In genomic region chr22:44108806-44109385, GRCh38 we compare ENCODE assay signal across 26 cellular contexts.
A peak's percentile ranks its signal among the peaks of the same experiment; 100 is the strongest.
DNase-seq lines count a peak whose midpoint lies in the region; ATAC-seq and TF ChIP-seq lines count a peak whose summit lies in the region.
"Had no signal": no experiment of that assay in that cellular context is flagged by ENCODE, and none has a peak within 500 bp of the region (broad histone marks: within the 10 kb centered on the region; RNA-seq: fewer than 3 reads in every experiment).

No MANE protein-coding gene starts in this region.

- no peaks in the 10 kb centered on the region for H3K79me1 ChIP-seq in H9 (ENCODE audit: insufficient read depth, low read depth, low read length, poor library complexity, severe bottlenecking)

- H4K20me1 ChIP-seq in H9 (ENCODE audit: control insufficient read depth, insufficient read depth, insufficient read length) (no peaks in the 10 kb centered on the region), neural progenitor cell (ENCODE audit: low read depth) (no peaks in the 10 kb centered on the region)

- H2BK15ac ChIP-seq in H9 (ENCODE audit: low read depth, low read length) = no peak overlapping the region

- ATAC-seq in HG03280 (IDR thresholded peaks at IDR 0.05; ENCODE audit: unreplicated experiment) (no peak), HG03521 (IDR thresholded peaks at IDR 0.05; ENCODE audit: unreplicated experiment) (no peak)
- ATAC-seq: natural killer cell had no signal

- H4K91ac ChIP-seq in H9 (ENCODE audit: insufficient read length, low read depth, low read length) = no peak overlapping the region

- H3K9me3 Mint-ChIP-seq in H9 = peaks cover 5 to 10% of the 10 kb centered on the region in 2 experiments
- H3K9me3 Mint-ChIP-seq in neural progenitor cell = peaks cover 3% of the 10 kb centered on the region
- H3K9me3 Mint-ChIP-seq in Calu3 (ENCODE audit: low read depth, unreplicated experiment) = no peaks in the 10 kb centered on the region
- H3K9me3 Mint-ChIP-seq: CD8-positive, alpha-beta memory T cell; central memory CD8-positive, alpha-beta T cell; natural killer cell had no signal

- DNase-seq in AG10803 (ENCODE audit: low read depth) (peak; percentile 30), H9 (no peak), foreskin fibroblast (peak; percentile 10 to 15), neural progenitor cell (ENCODE audit: low spot score) (no peak), Calu3 (no peak), C1 segment of cervical spinal cord (lab: John Stamatoyannopoulos, UW) (no peak)
- DNase-seq: activated CD4-positive, alpha-beta T cell treated with anti-CD3 and anti-CD28 coated beads, Interleukin-2, amount 50 U/mL, for 1 hour; activated CD8-positive, alpha-beta memory T cell treated with anti-CD3 and anti-CD28 coated beads, Interleukin-2, amount 50 U/mL, for 48 hours; activated gamma-delta T cell; amygdala; CD8-positive, alpha-beta memory T cell; DND-41; effector CD4-positive, alpha-beta T cell; esophagus squamous epithelium; head of caudate nucleus; Karpas-422; mammary epithelial cell; natural killer cell; NCI-H1092; NCI-H2029; stimulated activated CD4-positive, alpha-beta T cell treated with anti-CD3 and anti-CD28 coated beads, Interleukin-12 subunit alpha, Interleukin-12 subunit beta, amount 100 ng/mL, for 4 hours had no signal

- H3K23ac ChIP-seq in H9 (ENCODE audit: insufficient read length, low read depth, low read length) = no peak overlapping the region

- WGBS in H9 (ENCODE audit: extremely low coverage, insufficient read length, low lambda C conversion rate) = no CpG with 5 or more reads among the region's 14 CpGs

- no peak overlapping the region for H4K8ac ChIP-seq in H9 (replicated peaks; ENCODE audit: insufficient read length, low read depth, low read length)

- H3K36me3 Mint-ChIP-seq in H9 (ENCODE audit: insufficient read depth in 1 of 3, low read depth in 3 of 3) (peaks cover 9 to 17% (median 12%) of the 10 kb centered on the region in 3 experiments), neural progenitor cell (no peaks in the 10 kb centered on the region), Calu3 (ENCODE audit: insufficient read depth, unreplicated experiment) (no peaks in the 10 kb centered on the region)
- H3K36me3 Mint-ChIP-seq: natural killer cell had no signal

- no peak overlapping the region for H3T11ph ChIP-seq in H9 (ENCODE audit: low read length)

- H3K27me3 Mint-ChIP-seq in H9 (ENCODE audit: low read depth) (no peaks in the 10 kb centered on the region), neural progenitor cell (ENCODE audit: insufficient read depth, low read depth) (peaks cover 7% of the 10 kb centered on the region), Calu3 (ENCODE audit: unreplicated experiment) (no peaks in the 10 kb centered on the region)
- H3K27me3 Mint-ChIP-seq: CD8-positive, alpha-beta memory T cell; central memory CD8-positive, alpha-beta T cell; progenitor cell of endocrine pancreas had no signal

- no peaks in the 10 kb centered on the region for H3K23me2 ChIP-seq in H9 (ENCODE audit: insufficient read length, low read depth, low read length, poor library complexity, severe bottlenecking)

- H2AK5ac ChIP-seq in H9 (ENCODE audit: insufficient read length, low read length) = no peak overlapping the region

- TF ChIP-seq CTCF in AG10803 (conservative IDR thresholded peaks at IDR 0.05; ENCODE audit: low read length) (no peak), H9 (conservative IDR thresholded peaks at IDR 0.05) (no peak), foreskin fibroblast (IDR thresholded peaks at IDR 0.05; ENCODE audit: low read depth, low read length) (no peak), neural progenitor cell (IDR thresholded peaks at IDR 0.05) (no peak), Calu3 (IDR thresholded peaks at IDR 0.05; ENCODE audit: unreplicated experiment) (no peak)

- H2BK20ac ChIP-seq in H9 (ENCODE audit: low read depth, low read length, poor library complexity, severe bottlenecking) = no peak overlapping the region

- no peak overlapping the region for H3K4me3 Mint-ChIP-seq in H9
- H3K4me3 Mint-ChIP-seq in neural progenitor cell = no peak overlapping the region
- no peak overlapping the region for H3K4me3 Mint-ChIP-seq in Calu3 (ENCODE audit: low read depth, unreplicated experiment)
- H3K4me3 Mint-ChIP-seq: CD8-positive, alpha-beta memory T cell; central memory CD8-positive, alpha-beta T cell; natural killer cell had no signal

- H3K27me3 ChIP-seq in H9 (ENCODE audit: insufficient read depth, low read length) = no peaks in the 10 kb centered on the region
- H3K27me3 ChIP-seq in neural progenitor cell = no peaks in the 10 kb centered on the region
- H3K27me3 ChIP-seq: esophagus squamous epithelium, suprapubic skin had no signal

- H3K27ac Mint-ChIP-seq in H9 (peak overlapping the region in 2 of 3 experiments; percentile 74 to 92; a peak in 4 of 7 replicates), neural progenitor cell (peak overlapping the region; percentile 63), Calu3 (ENCODE audit: unreplicated experiment) (no peak overlapping the region)
- H3K27ac Mint-ChIP-seq: natural killer cell, progenitor cell of endocrine pancreas had no signal

- H3K4me3 ChIP-seq in AG10803 (ENCODE audit: low read length) (no peak overlapping the region), foreskin fibroblast (ENCODE audit: low read depth in 1 of 2, low read length in 2 of 2) (no peak overlapping the region), neural progenitor cell (no peak overlapping the region)
- H3K4me3 ChIP-seq: esophagus squamous epithelium, suprapubic skin had no signal

- peaks cover 7% of the 10 kb centered on the region for H3F3A ChIP-seq in neural progenitor cell (ENCODE audit: low read depth)

- H3K14ac ChIP-seq in H9 (ENCODE audit: insufficient read depth, low read length) = no peak overlapping the region

- no peak overlapping the region for H2BK5ac ChIP-seq in H9 (ENCODE audit: insufficient read length, low read length)

- intact Hi-C loops in Calu3 (cut with micrococcal nuclease; ENCODE audit: unreplicated experiment) = no loop called here

- BruUV-seq in Calu3 (replicated peaks; lab: Mats Ljungman, UMichigan) = no TSS peak

- H3K18ac ChIP-seq in H9 (ENCODE audit: insufficient read length, low read depth, low read length) = no peak overlapping the region

- H3K9me3 ChIP-seq in H9 (ENCODE audit: control insufficient read depth, low read depth, low read length) (no peaks in the 10 kb centered on the region), neural progenitor cell (ENCODE audit: low read depth) (no peaks in the 10 kb centered on the region)
- H3K9me3 ChIP-seq: esophagus squamous epithelium, suprapubic skin had no signal

- no peak overlapping the region for H4K5ac ChIP-seq in H9 (ENCODE audit: insufficient read length, low read depth, low read length)

- no peaks in the 10 kb centered on the region for H3K36me3 ChIP-seq in neural progenitor cell
- H3K36me3 ChIP-seq: suprapubic skin had no signal

- no peak overlapping the region for H2BK120ac ChIP-seq in H9 (ENCODE audit: low read depth, low read length, poor library complexity, severe bottlenecking)

- H3K27ac ChIP-seq in H9 (ENCODE audit: insufficient read length, low read depth, low read length) (no peak overlapping the region), neural progenitor cell (no peak overlapping the region)
- H3K27ac ChIP-seq: esophagus squamous epithelium, suprapubic skin had no signal

- H3K9ac ChIP-seq in H9 (ENCODE audit: extremely low read depth, insufficient read length, low read length) (no peak overlapping the region), neural progenitor cell (no peak overlapping the region)

- H2AFZ ChIP-seq in H9 (ENCODE audit: low read length) (no peak overlapping the region), neural progenitor cell (replicated peaks) (no peak overlapping the region)

- H3K56ac ChIP-seq in H9 (ENCODE audit: insufficient read length, low read depth, low read length) = no peak overlapping the region

- H3K4me1 ChIP-seq in H9 (ENCODE audit: insufficient read depth, low read length) = peaks cover 7% of the 10 kb centered on the region; the same call in 1 of the 2 replicates
- peaks cover 20% of the 10 kb centered on the region for H3K4me1 ChIP-seq in neural progenitor cell

- H3K79me2 ChIP-seq in H9 (ENCODE audit: insufficient read depth, low read length) = no peaks in the 10 kb centered on the region
- H3K79me2 ChIP-seq in neural progenitor cell (ENCODE audit: low read depth) = no peaks in the 10 kb centered on the region

- H3K4me2 ChIP-seq in H9 (ENCODE audit: insufficient read depth, insufficient read length, low read length) (no peak overlapping the region), neural progenitor cell (no peak overlapping the region)

- no peak overlapping the region for H3K4ac ChIP-seq in H9 (ENCODE audit: low read depth, low read length)

- H3K4me1 Mint-ChIP-seq in H9 (peaks cover 43 to 47% of the 10 kb centered on the region in 2 experiments), neural progenitor cell (peaks cover 44% of the 10 kb centered on the region), Calu3 (ENCODE audit: low read depth, unreplicated experiment) (no peaks in the 10 kb centered on the region)
- H3K4me1 Mint-ChIP-seq: CD8-positive, alpha-beta memory T cell; natural killer cell had no signal

- no peak overlapping the region for H2BK12ac ChIP-seq in H9 (ENCODE audit: insufficient read length, low read depth, low read length)

- CTCF ChIA-PET in Calu3 (lab: Charles Lee) = interaction anchor here (1.1 kb wide), 1 partner anchor 15 kb away, joined by 4 read pairs; no protein-coding TSS in a partner anchor

Comparison
In these comparisons a context has a peak if more than half of its experiments do, and no peak if none do; other contexts are left out.
1. DNase-seq: peak in AG10803 (single experiment) and foreskin fibroblast (2 of 2); none in H9 (single experiment), neural progenitor cell (single experiment), Calu3 (single experiment) and C1 segment of cervical spinal cord (0 of 14).